ENCODE assay signal across 20 cellular contexts in the genomic region with DNA sequence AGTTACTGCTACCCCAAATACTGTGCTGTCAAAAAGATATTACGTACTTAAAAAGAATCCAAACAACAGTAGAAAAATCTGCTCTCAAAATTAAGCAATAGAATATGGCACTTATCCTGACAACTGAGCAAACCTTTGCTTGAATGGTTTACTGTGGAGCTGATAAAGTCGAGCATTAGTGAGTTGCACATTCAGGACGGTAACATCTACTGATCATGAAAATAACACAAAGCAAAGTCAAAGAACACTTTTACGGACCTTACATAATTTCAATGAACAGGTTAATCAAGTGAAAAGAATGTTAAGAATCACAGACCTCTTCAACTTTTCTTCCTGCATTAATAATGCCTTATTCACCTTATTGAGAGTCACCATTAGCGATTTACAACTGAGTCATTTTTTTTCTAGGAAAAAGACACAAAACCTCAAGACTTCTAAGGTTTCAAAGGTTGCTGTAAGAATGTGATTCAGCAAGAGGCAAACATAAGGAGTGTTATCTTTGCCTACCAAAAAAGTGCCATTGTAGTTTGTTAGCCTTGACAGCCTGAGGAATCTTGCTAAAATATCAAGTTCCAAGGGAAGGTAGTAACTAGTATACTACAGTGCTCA.
"Had no signal": no experiment of that assay in that cellular context is flagged by ENCODE, and none has a peak within 500 bp of the region (broad histone marks: within the 10 kb centered on the region; RNA-seq: fewer than 3 reads in every experiment).

No MANE protein-coding gene starts in this region.

- H3K27me3 ChIP-seq: ascending aorta, thyroid gland, uterus had no signal

- H3K4me1 Mint-ChIP-seq: activated CD8-positive, alpha-beta memory T cell treated with anti-CD3 and anti-CD28 coated beads, Interleukin-2, amount 10 ng/mL, durations not matched to agents 7 days and 5 days; activated naive CD8-positive, alpha-beta T cell treated with anti-CD3 and anti-CD28 coated beads, Interleukin-2, amount 50 U/mL, for 24 hours; naive thymus-derived CD4-positive, alpha-beta T cell; stimulated activated naive B cell treated with anti-CD40 and anti-IgM and Interleukin-4, amounts not matched to agents 10 μg/mL and 1 μg/mL and 100 μg/mL, for 72 hours; T-cell had no signal

- H3K4me3 Mint-ChIP-seq: activated CD4-positive, alpha-beta memory T cell treated with anti-CD3 and anti-CD28 coated beads for 36 hours; activated CD8-positive, alpha-beta memory T cell treated with anti-CD3 and anti-CD28 coated beads, Interleukin-2, amount 10 ng/mL, durations not matched to agents 7 days and 5 days; activated naive CD4-positive, alpha-beta T cell treated with anti-CD3 and anti-CD28 coated beads for 36 hours; activated naive CD8-positive, alpha-beta T cell treated with anti-CD3 and anti-CD28 coated beads, Interleukin-2, amount 50 U/mL, for 24 hours; naive thymus-derived CD4-positive, alpha-beta T cell; stimulated activated naive B cell treated with anti-CD40 and anti-IgM and Interleukin-4, amounts not matched to agents 10 μg/mL and 1 μg/mL and 100 μg/mL, for 72 hours; T-cell had no signal

- H3K79me2 ChIP-seq: parathyroid adenoma had no signal

- H3K27me3 Mint-ChIP-seq: activated CD4-positive, alpha-beta memory T cell treated with anti-CD3 and anti-CD28 coated beads for 36 hours; activated CD8-positive, alpha-beta memory T cell treated with anti-CD3 and anti-CD28 coated beads, Interleukin-2, amount 10 ng/mL, durations not matched to agents 7 days and 5 days; activated naive CD8-positive, alpha-beta T cell treated with anti-CD3 and anti-CD28 coated beads, Interleukin-2, amount 50 U/mL, for 24 hours; naive thymus-derived CD4-positive, alpha-beta T cell; stimulated activated naive B cell treated with anti-CD40 and anti-IgM and Interleukin-4, amounts not matched to agents 10 μg/mL and 1 μg/mL and 100 μg/mL, for 72 hours; T-cell had no signal

- H3K9me3 Mint-ChIP-seq: stimulated activated naive B cell treated with anti-CD40 and anti-IgM and Interleukin-4, amounts not matched to agents 10 μg/mL and 1 μg/mL and 100 μg/mL, for 72 hours had no signal

- ATAC-seq: activated CD8-positive, alpha-beta memory T cell treated with anti-CD3 and anti-CD28 coated beads, Interleukin-2, amount 10 ng/mL, durations not matched to agents 7 days and 5 days; activated naive CD8-positive, alpha-beta T cell treated with anti-CD3 and anti-CD28 coated beads, Interleukin-2, amount 50 U/mL, for 24 hours; left cardiac atrium; mucosa of descending colon; naive thymus-derived CD4-positive, alpha-beta T cell; stimulated activated naive B cell treated with anti-CD40 and anti-IgM and Interleukin-4, amounts not matched to agents 10 μg/mL and 1 μg/mL and 100 μg/mL, for 72 hours; T-cell had no signal

- H3K36me3 ChIP-seq: ascending aorta, thyroid gland, uterus, WERI-Rb-1 had no signal

- H3K9ac ChIP-seq: parathyroid adenoma had no signal

- H3K27ac Mint-ChIP-seq: activated CD4-positive, alpha-beta memory T cell treated with anti-CD3 and anti-CD28 coated beads for 36 hours; activated CD8-positive, alpha-beta memory T cell treated with anti-CD3 and anti-CD28 coated beads, Interleukin-2, amount 10 ng/mL, durations not matched to agents 7 days and 5 days; activated naive CD4-positive, alpha-beta T cell treated with anti-CD3 and anti-CD28 coated beads for 36 hours; activated naive CD8-positive, alpha-beta T cell treated with anti-CD3 and anti-CD28 coated beads, Interleukin-2, amount 50 U/mL, for 24 hours; activated T-helper 2 cell treated with anti-CD3 and anti-CD28 coated beads, Interferon-gamma antibody, Interleukin-2, Interleukin-4, amounts not matched to agents 10 μg/mL and 5 μg/mL and 100 μg/mL, durations not matched to agents 14 hours and 24 hours and 36 hours; naive thymus-derived CD4-positive, alpha-beta T cell; stimulated activated naive B cell treated with anti-CD40 and anti-IgM and Interleukin-4, amounts not matched to agents 10 μg/mL and 1 μg/mL and 100 μg/mL, for 72 hours; T-cell had no signal

- H3K4me3 ChIP-seq: ascending aorta, mucosa of descending colon, thyroid gland, uterus had no signal

- DNase-seq: activated CD4-positive, alpha-beta memory T cell treated with anti-CD3 and anti-CD28 coated beads for 36 hours; activated CD8-positive, alpha-beta memory T cell treated with anti-CD3 and anti-CD28 coated beads, Interleukin-2, amount 10 ng/mL, durations not matched to agents 7 days and 5 days; activated naive CD4-positive, alpha-beta T cell treated with anti-CD3 and anti-CD28 coated beads for 36 hours; activated naive CD8-positive, alpha-beta T cell treated with anti-CD3 and anti-CD28 coated beads, Interleukin-2, amount 50 U/mL, for 24 hours; activated T-cell treated with anti-CD3 and anti-CD28 coated beads, Interleukin-2, amount 50 U/mL, for 1 hour; caudate nucleus; foreskin fibroblast; glutamatergic neuron; left cardiac atrium; mucosa of descending colon; naive thymus-derived CD4-positive, alpha-beta T cell; stimulated activated naive B cell treated with anti-CD40 and anti-IgM and Interleukin-4, amounts not matched to agents 10 μg/mL and 1 μg/mL and 100 μg/mL, for 72 hours; T-cell; T-helper 9 cell; thyroid gland; uterus; WERI-Rb-1 had no signal

- H3K27ac ChIP-seq: ascending aorta, parathyroid adenoma, thyroid gland, uterus, WERI-Rb-1 had no signal

- H3K9me3 ChIP-seq: ascending aorta, mucosa of descending colon, uterus had no signal

- H3K36me3 Mint-ChIP-seq: activated CD4-positive, alpha-beta memory T cell treated with anti-CD3 and anti-CD28 coated beads for 36 hours; activated CD8-positive, alpha-beta memory T cell treated with anti-CD3 and anti-CD28 coated beads, Interleukin-2, amount 10 ng/mL, durations not matched to agents 7 days and 5 days; naive thymus-derived CD4-positive, alpha-beta T cell; stimulated activated naive B cell treated with anti-CD40 and anti-IgM and Interleukin-4, amounts not matched to agents 10 μg/mL and 1 μg/mL and 100 μg/mL, for 72 hours; T-cell had no signal

- H3K4me1 ChIP-seq: ascending aorta, parathyroid adenoma, thyroid gland, uterus had no signal

- H2AFZ ChIP-seq: parathyroid adenoma had no signal
